In the genomic region with DNA sequence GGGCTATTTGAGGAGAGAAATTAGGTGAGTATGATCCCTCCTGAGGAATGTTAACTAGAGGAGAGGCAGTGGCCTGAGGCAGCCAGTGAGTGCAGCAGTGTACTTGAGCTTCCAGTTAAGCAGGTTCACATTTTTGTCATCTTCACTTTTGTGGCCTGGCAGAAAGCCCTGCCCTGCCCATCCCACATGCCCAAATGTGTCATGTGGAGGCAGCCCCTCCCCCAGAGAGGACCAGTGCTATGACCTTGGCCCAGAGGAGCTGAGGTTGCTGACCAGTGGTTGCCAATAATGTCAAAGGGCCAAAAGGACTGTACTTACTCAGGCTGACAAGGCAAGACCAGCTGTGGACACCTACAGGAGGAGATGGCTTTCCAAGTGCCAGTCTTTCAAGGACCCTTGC, we compare ENCODE assay signal across 11 cellular contexts. TPM values are rescaled to one million over a fixed set of nuclear protein-coding genes. Genes with fewer than 3 reads are reported as not detected.
DNase-seq lines count a peak whose midpoint lies in the region; ATAC-seq, FAIRE-seq and TF ChIP-seq lines count a peak whose summit lies in the region.
"Had no signal": no experiment of that assay in that cellular context is flagged by ENCODE, and none has a peak within 500 bp of the region (broad histone marks: within the 10 kb centered on the region; RNA-seq: fewer than 3 reads in every experiment).

No MANE protein-coding gene starts in this region.

- ATAC-seq in activated T-cell treated with anti-CD3 and anti-CD28 coated beads, Interleukin-2, amount 50 U/mL, for 72 hours (replicated peaks in 1 of 2): no peak
- ATAC-seq in activated T-cell treated with anti-CD3 and anti-CD28 coated beads, Interleukin-2, amount 50 U/mL, for 4 hours: no peak
- ATAC-seq in upper lobe of left lung (ENCODE audit: low FRiP score in 2 of 2): peak in 1 of 2 donors; percentile 84

- no peaks in the 10 kb centered on the region for H3K9me3 ChIP-seq in astrocyte (ENCODE audit: insufficient read depth, low read depth, low read length)
- no peaks in the 10 kb centered on the region for H3K9me3 ChIP-seq in keratinocyte (ENCODE audit: control insufficient read depth, low read depth, low read length)
- H3K9me3 ChIP-seq in upper lobe of left lung: no peaks in the 10 kb centered on the region

- no peak overlapping the region for H2AFZ ChIP-seq in astrocyte (ENCODE audit: low read depth, low read length)
- H2AFZ ChIP-seq in keratinocyte (ENCODE audit: control insufficient read depth, low read length): no peak overlapping the region

- H3K9ac ChIP-seq in astrocyte (ENCODE audit: low read length) (no peak overlapping the region), keratinocyte (ENCODE audit: control insufficient read depth, extremely low read depth, insufficient read depth, low read length) (peak overlapping the region; percentile 52)

- H3K27me3 ChIP-seq in astrocyte (ENCODE audit: insufficient read depth, low read length) (no peaks in the 10 kb centered on the region), keratinocyte (ENCODE audit: control insufficient read depth, extremely low read depth, insufficient read depth, low read length) (no peaks in the 10 kb centered on the region), upper lobe of left lung (no peaks in the 10 kb centered on the region)

- H3K79me2 ChIP-seq in astrocyte (ENCODE audit: insufficient read depth, low read length): peaks cover 60% of the 10 kb centered on the region
- H3K79me2 ChIP-seq in keratinocyte (ENCODE audit: control insufficient read depth, insufficient read depth, low read length): peaks cover 17% of the 10 kb centered on the region

- peaks cover 93% of the 10 kb centered on the region for H4K20me1 ChIP-seq in astrocyte (ENCODE audit: insufficient read depth, low read length)
- H4K20me1 ChIP-seq in keratinocyte (ENCODE audit: control insufficient read depth, extremely low read depth, insufficient read depth, low read length): peaks cover 3% of the 10 kb centered on the region

- peaks cover 2% of the 10 kb centered on the region for H3K9me1 ChIP-seq in keratinocyte (ENCODE audit: control insufficient read depth, extremely low read depth, insufficient read depth, low read length)

- no peak for TF ChIP-seq CTCF in astrocyte (IDR thresholded peaks at IDR 0.05; ENCODE audit: insufficient read depth, low read depth, low read length)
- no peak for TF ChIP-seq CTCF in keratinocyte (optimal IDR thresholded peaks at IDR 0.05 in 1 of 3, IDR thresholded peaks at IDR 0.05 in 1 of 3, conservative IDR thresholded peaks at IDR 0.05 in 1 of 3; ENCODE audit: extremely low read depth in 1 of 3, insufficient read depth in 2 of 3, low read length in 3 of 3)
- TF ChIP-seq CTCF in upper lobe of left lung (IDR thresholded peaks at IDR 0.05): no peak

- in situ Hi-C loops in KBM-7 (cut with MboI; ENCODE audit: low pct_unique_long_range_greater_than_20kb, low sequenced_read_pairs): no loop called here

- TF ChIP-seq EP300 in upper lobe of left lung (IDR thresholded peaks at IDR 0.05): peak in 1 of 4 donors; percentile 56

- DNase-seq in activated T-cell treated with anti-CD3 and anti-CD28 coated beads, Interleukin-2, amount 50 U/mL, for 72 hours: no peak
- no peak for DNase-seq in activated T-cell treated with anti-CD3 and anti-CD28 coated beads, Interleukin-2, amount 50 U/mL, for 4 hours
- DNase-seq in astrocyte (ENCODE audit: low read depth) (peak; percentile 12), keratinocyte (ENCODE audit: low read depth, low spot score) (peak; percentile 79), upper lobe of left lung (peak in 1 of 2 donors; percentile 73), KBM-7 (no peak), GF-D8 (lab: John Stamatoyannopoulos, UW) (no peak), NCI-H82 treated with DMSO at 0.1 percent for 48 hours (lab: John Stamatoyannopoulos, UW; ENCODE audit: unreplicated experiment) (no peak)
- DNase-seq: AML-193, NCI-H1092 had no signal

- no peak overlapping the region for H3K4me2 ChIP-seq in astrocyte (ENCODE audit: low read length)
- peak overlapping the region; percentile 69 for H3K4me2 ChIP-seq in keratinocyte (ENCODE audit: control insufficient read depth, extremely low read depth, insufficient read depth, low read depth, low read length)

- H3K4me3 Mint-ChIP-seq in activated T-cell treated with anti-CD3 and anti-CD28 coated beads, Interleukin-2, amount 50 U/mL, for 72 hours: no peak overlapping the region
- no peak overlapping the region for H3K4me3 Mint-ChIP-seq in activated T-cell treated with anti-CD3 and anti-CD28 coated beads, Interleukin-2, amount 50 U/mL, for 4 hours
- H3K4me3 Mint-ChIP-seq in astrocyte (ENCODE audit: unreplicated experiment): no peak overlapping the region

- H3K27ac ChIP-seq in astrocyte (ENCODE audit: low read depth, low read length) (no peak overlapping the region), keratinocyte (ENCODE audit: control insufficient read depth, insufficient read depth, low read length) (peak overlapping the region; percentile 77), upper lobe of left lung (peak overlapping the region; percentile 14 to 71 (median 40))

- no peaks in the 10 kb centered on the region for H3K9me3 Mint-ChIP-seq in activated T-cell treated with anti-CD3 and anti-CD28 coated beads, Interleukin-2, amount 50 U/mL, for 72 hours
- no peaks in the 10 kb centered on the region for H3K9me3 Mint-ChIP-seq in activated T-cell treated with anti-CD3 and anti-CD28 coated beads, Interleukin-2, amount 50 U/mL, for 4 hours
- H3K9me3 Mint-ChIP-seq in astrocyte (ENCODE audit: unreplicated experiment): no peaks in the 10 kb centered on the region

- peaks cover 92% of the 10 kb centered on the region for H3K36me3 ChIP-seq in astrocyte (ENCODE audit: insufficient read depth, low read length)
- peaks cover 35 to 80% of the 10 kb centered on the region in 2 experiments for H3K36me3 ChIP-seq in keratinocyte (ENCODE audit: control insufficient read depth in 2 of 2, extremely low read depth in 1 of 2, insufficient read depth in 2 of 2, low read length in 2 of 2)
- peaks cover 64 to 99% (median 81%) of the 10 kb centered on the region in 4 donors for H3K36me3 ChIP-seq in upper lobe of left lung

- H3K4me1 ChIP-seq in astrocyte (ENCODE audit: insufficient read depth, low read length): no peaks in the 10 kb centered on the region
- H3K4me1 ChIP-seq in keratinocyte (ENCODE audit: control insufficient read depth, extremely low read depth, insufficient read depth, low read length): peaks cover 38% of the 10 kb centered on the region
- peaks cover 8 to 26% (median 19%) of the 10 kb centered on the region in 4 donors for H3K4me1 ChIP-seq in upper lobe of left lung

- H3K4me3 ChIP-seq in astrocyte (ENCODE audit: insufficient read depth, low read depth, low read length) (no peak overlapping the region), keratinocyte (ENCODE audit: control insufficient read depth in 2 of 3, extremely low read depth in 1 of 3, insufficient read depth in 2 of 3, low read depth in 1 of 3, low read length in 3 of 3) (peak overlapping the region in 1 of 3 experiments; percentile 19), upper lobe of left lung (no peak overlapping the region)

- H3K36me3 Mint-ChIP-seq in activated T-cell treated with anti-CD3 and anti-CD28 coated beads, Interleukin-2, amount 50 U/mL, for 72 hours (ENCODE audit: insufficient read depth in 2 of 2): peaks cover 33 to 50% of the 10 kb centered on the region in 2 donors
- H3K36me3 Mint-ChIP-seq in activated T-cell treated with anti-CD3 and anti-CD28 coated beads, Interleukin-2, amount 50 U/mL, for 4 hours (ENCODE audit: insufficient read depth): peaks cover 62% of the 10 kb centered on the region
- H3K36me3 Mint-ChIP-seq in astrocyte (ENCODE audit: low read depth, unreplicated experiment): peaks cover 37% of the 10 kb centered on the region

- peak overlapping the region; percentile 89 for H3K27ac Mint-ChIP-seq in activated T-cell treated with anti-CD3 and anti-CD28 coated beads, Interleukin-2, amount 50 U/mL, for 72 hours
- H3K27ac Mint-ChIP-seq in astrocyte (ENCODE audit: unreplicated experiment): no peak overlapping the region

- dilution Hi-C loops in keratinocyte (cut with MboI; ENCODE audit: extremely low pct_ligation_motif_present, low sequenced_read_pairs): no loop called here

- no peaks in the 10 kb centered on the region for H3K27me3 Mint-ChIP-seq in activated T-cell treated with anti-CD3 and anti-CD28 coated beads, Interleukin-2, amount 50 U/mL, for 72 hours (ENCODE audit: low read depth)
- H3K27me3 Mint-ChIP-seq in activated T-cell treated with anti-CD3 and anti-CD28 coated beads, Interleukin-2, amount 50 U/mL, for 4 hours (ENCODE audit: low read depth): no peaks in the 10 kb centered on the region
- no peaks in the 10 kb centered on the region for H3K27me3 Mint-ChIP-seq in astrocyte (ENCODE audit: low read depth, unreplicated experiment)

- H3K4me1 Mint-ChIP-seq in activated T-cell treated with anti-CD3 and anti-CD28 coated beads, Interleukin-2, amount 50 U/mL, for 72 hours (ENCODE audit: low read depth): peaks cover 22% of the 10 kb centered on the region
- peaks cover 45% of the 10 kb centered on the region for H3K4me1 Mint-ChIP-seq in activated T-cell treated with anti-CD3 and anti-CD28 coated beads, Interleukin-2, amount 50 U/mL, for 4 hours (ENCODE audit: low read depth)
- H3K4me1 Mint-ChIP-seq in astrocyte (ENCODE audit: low read depth, unreplicated experiment): peaks cover 29% of the 10 kb centered on the region

- TF ChIP-seq POLR2A in upper lobe of left lung (IDR thresholded peaks at IDR 0.05): no peak

- FAIRE-seq in astrocyte (lab: Jason Lieb, UNC): no peak
- peak; percentile 26 for FAIRE-seq in keratinocyte (lab: Jason Lieb, UNC)
- FAIRE-seq: RCC 7860 had no signal

RNA-seq across cellular contexts. Expression of gene GRK2, which starts 17.6 kb away (rescaled TPM):
- 100 to 1,000 TPM; 379 to 422 TPM for total RNA-seq in activated T-cell treated with anti-CD3 and anti-CD28 coated beads, Interleukin-2, amount 50 U/mL, for 72 hours
- 100 to 1,000 TPM; 152 to 172 (median 171) TPM for total RNA-seq in activated T-cell treated with anti-CD3 and anti-CD28 coated beads, Interleukin-2, amount 50 U/mL, for 4 hours
- total RNA-seq in astrocyte: 27.2 and 34.0 TPM in 2 replicates
- polyA plus RNA-seq in keratinocyte: 21.1 to 29.2 TPM (median 23.3 TPM) in 3 replicates
- 72.4 TPM for polyA plus RNA-seq in keratinocyte (2011; ENCODE audit: low read depth)
- 15.4 and 26.0 TPM in 2 replicates for polyA plus RNA-seq in keratinocyte (2011; cell fraction: cytosol; rRNA removed)
- polyA plus RNA-seq in keratinocyte (2011; cell fraction: nucleus; rRNA removed): 38.5 and 51.4 TPM in 2 replicates
- 26.4 and 42.3 TPM in 2 replicates for polyA plus RNA-seq in keratinocyte (2012; ENCODE audit: low replicate concordance)
- polyA minus RNA-seq in keratinocyte: 28.1 to 136 TPM (median 33.8 TPM) in 3 replicates
- polyA minus RNA-seq in keratinocyte (2011; cell fraction: cytosol; rRNA and poly(A)+ RNA removed): 62.0 TPM
- 26.1 and 27.0 TPM in 2 replicates for polyA minus RNA-seq in keratinocyte (2011; cell fraction: nucleus; rRNA and poly(A)+ RNA removed)
- total RNA-seq in upper lobe of left lung: 100 to 1,000 TPM in 4 of 6 donors, 10 to 100 TPM in 2; 76.9 to 232 (median 117) TPM

RNA-seq across cellular contexts. Expression of gene ANKRD13D, which starts 40.5 kb away (rescaled TPM):
- 10 to 100 TPM; 78.5 to 90.9 TPM for total RNA-seq in activated T-cell treated with anti-CD3 and anti-CD28 coated beads, Interleukin-2, amount 50 U/mL, for 72 hours
- total RNA-seq in activated T-cell treated with anti-CD3 and anti-CD28 coated beads, Interleukin-2, amount 50 U/mL, for 4 hours: 10 to 100 TPM; 67.7 to 75.4 (median 69.8) TPM
- total RNA-seq in astrocyte (39.4 and 40.8 TPM in 2 replicates), upper lobe of left lung (100 to 1,000 TPM in 2 of 6 donors, 10 to 100 TPM in 4; 47.4 to 221 (median 78.3) TPM)
- polyA plus RNA-seq in keratinocyte: 18.1 to 40.1 TPM (median 25.0 TPM) in 3 replicates
- 26.3 TPM for polyA plus RNA-seq in keratinocyte (2011; ENCODE audit: low read depth)
- 11.4 and 22.0 TPM in 2 replicates for polyA plus RNA-seq in keratinocyte (2011; cell fraction: cytosol; rRNA removed)
- polyA plus RNA-seq in keratinocyte (2011; cell fraction: nucleus; rRNA removed): 58.2 and 67.9 TPM in 2 replicates
- 16.9 and 35.5 TPM in 2 replicates for polyA plus RNA-seq in keratinocyte (2012; ENCODE audit: low replicate concordance)
- polyA minus RNA-seq in keratinocyte: 18.7 to 32.6 TPM (median 20.1 TPM) in 3 replicates
- 17.8 TPM for polyA minus RNA-seq in keratinocyte (2011; cell fraction: cytosol; rRNA and poly(A)+ RNA removed)
- 29.3 and 30.3 TPM in 2 replicates for polyA minus RNA-seq in keratinocyte (2011; cell fraction: nucleus; rRNA and poly(A)+ RNA removed)

RNA-seq across cellular contexts. Expression of gene SSH3, which starts 54.7 kb away (rescaled TPM):
- 10 to 100 TPM; 13.3 to 20.3 TPM for total RNA-seq in activated T-cell treated with anti-CD3 and anti-CD28 coated beads, Interleukin-2, amount 50 U/mL, for 72 hours
- total RNA-seq in activated T-cell treated with anti-CD3 and anti-CD28 coated beads, Interleukin-2, amount 50 U/mL, for 4 hours: 1 to 10 TPM; 4.8 to 7.2 (median 6.6) TPM
- total RNA-seq in astrocyte: 19.1 and 20.1 TPM in 2 replicates
- 20.5 to 39.2 TPM (median 24.8 TPM) in 3 replicates for polyA plus RNA-seq in keratinocyte
- polyA plus RNA-seq in keratinocyte (2011; ENCODE audit: low read depth): 11.2 TPM
- polyA plus RNA-seq in keratinocyte (2011; cell fraction: cytosol; rRNA removed): 12.1 and 25.9 TPM in 2 replicates
- 55.6 and 73.3 TPM in 2 replicates for polyA plus RNA-seq in keratinocyte (2011; cell fraction: nucleus; rRNA removed)
- polyA plus RNA-seq in keratinocyte (2012; ENCODE audit: low replicate concordance): 42.9 and 52.4 TPM in 2 replicates
- 22.4 to 37.8 TPM (median 30.0 TPM) in 3 replicates for polyA minus RNA-seq in keratinocyte
- 49.9 TPM for polyA minus RNA-seq in keratinocyte (2011; cell fraction: cytosol; rRNA and poly(A)+ RNA removed)
- 29.0 and 32.8 TPM in 2 replicates for polyA minus RNA-seq in keratinocyte (2011; cell fraction: nucleus; rRNA and poly(A)+ RNA removed)
- total RNA-seq in upper lobe of left lung: 10 to 100 TPM; 35.9 to 99.2 (median 53.8) TPM

Comparison
In these comparisons a context has a peak if more than half of its experiments do, and no peak if none do; other contexts are left out.
1. DNase-seq: peak in astrocyte (single experiment) and keratinocyte (single experiment); none in activated T-cell treated with anti-CD3 and anti-CD28 coated beads, Interleukin-2, amount 50 U/mL, for 72 hours (0 of 2), activated T-cell treated with anti-CD3 and anti-CD28 coated beads, Interleukin-2, amount 50 U/mL, for 4 hours (single experiment), KBM-7 (single experiment), GF-D8 (single experiment) and NCI-H82 treated with DMSO at 0.1 percent for 48 hours (single experiment).